Comparison of ENCODE assay signal across 2 cellular contexts in genomic region chr20:33282196-33282934, GRCh38.
A peak's percentile ranks its signal among the peaks of the same experiment; 100 is the strongest.
TF ChIP-seq lines count a peak whose summit lies in the region.

No MANE protein-coding gene starts in this region.

TF ChIP-seq in HepG2, 621 proteins besides CTCF, POLR2A, EP300 and RAD21 (continues in another document):
- TF ChIP-seq MIXL1 (CRISPR knock-in tag; IDR thresholded peaks at IDR 0.05) = no peak
- no peak for TF ChIP-seq NR1H2 (CRISPR knock-in tag; IDR thresholded peaks at IDR 0.05; ENCODE audit: borderline replicate concordance, low read depth)
- 0 out of 2 replicates have a peak, but pooled peaks have one; percentile 28 for TF ChIP-seq HES4 (CRISPR knock-in tag; IDR thresholded peaks at IDR 0.05; ENCODE audit: borderline replicate concordance)
- TF ChIP-seq ZNF563 (CRISPR knock-in tag; IDR thresholded peaks at IDR 0.05) = 0 out of 2 replicates have a peak, but pooled peaks have one; percentile 47
- 0 out of 2 replicates have a peak, but pooled peaks have one; percentile 26 for TF ChIP-seq ZFP91 (CRISPR knock-in tag; IDR thresholded peaks at IDR 0.05; ENCODE audit: borderline replicate concordance)
- no peak for TF ChIP-seq DR1 (CRISPR knock-in tag; IDR thresholded peaks at IDR 0.05)
- TF ChIP-seq ZNF768 (CRISPR knock-in tag; IDR thresholded peaks at IDR 0.05) = peak; percentile 70
- no peak for TF ChIP-seq ZBTB40 (IDR thresholded peaks at IDR 0.05)
- TF ChIP-seq ZBTB40 (CRISPR knock-in tag; IDR thresholded peaks at IDR 0.05) = 0 out of 2 replicates have a peak, but pooled peaks have one; percentile 17
- no peak for TF ChIP-seq SMYD3 (CRISPR knock-in tag; IDR thresholded peaks at IDR 0.05)
- TF ChIP-seq ZNF44 (CRISPR knock-in tag; IDR thresholded peaks at IDR 0.05) = 0 out of 2 replicates have a peak, but pooled peaks have one; percentile 19
- 0 out of 2 replicates have a peak, but pooled peaks have one; percentile 2 for TF ChIP-seq ZMAT3 (CRISPR knock-in tag; conservative IDR thresholded peaks at IDR 0.05)
- no peak for TF ChIP-seq ZZZ3 (CRISPR knock-in tag; IDR thresholded peaks at IDR 0.05; ENCODE audit: borderline replicate concordance)
- TF ChIP-seq PAX8 (CRISPR knock-in tag; IDR thresholded peaks at IDR 0.05; ENCODE audit: borderline replicate concordance) = 0 out of 2 replicates have a peak, but pooled peaks have one; percentile 12
- TF ChIP-seq ZMYM3 (CRISPR knock-in tag; IDR thresholded peaks at IDR 0.05) = 0 out of 2 replicates have a peak, but pooled peaks have one; percentile 16
- no peak for TF ChIP-seq ZNF383 (CRISPR knock-in tag; IDR thresholded peaks at IDR 0.05; ENCODE audit: borderline replicate concordance)
- no peak for TF ChIP-seq ZNF337 (CRISPR knock-in tag; IDR thresholded peaks at IDR 0.05; ENCODE audit: borderline replicate concordance, low read depth)

TF ChIP-seq in Ishikawa, 13 proteins besides CTCF, POLR2A, EP300 and RAD21:
- TF ChIP-seq USF1 (IDR thresholded peaks at IDR 0.05) (peak; percentile 21; the same call in 1 of the 2 replicates), FOXM1 (IDR thresholded peaks at IDR 0.05; ENCODE audit: borderline replicate concordance, low read depth) (no peak)
